Comparison of ENCODE assay signal across 23 cellular contexts in the genomic region with DNA sequence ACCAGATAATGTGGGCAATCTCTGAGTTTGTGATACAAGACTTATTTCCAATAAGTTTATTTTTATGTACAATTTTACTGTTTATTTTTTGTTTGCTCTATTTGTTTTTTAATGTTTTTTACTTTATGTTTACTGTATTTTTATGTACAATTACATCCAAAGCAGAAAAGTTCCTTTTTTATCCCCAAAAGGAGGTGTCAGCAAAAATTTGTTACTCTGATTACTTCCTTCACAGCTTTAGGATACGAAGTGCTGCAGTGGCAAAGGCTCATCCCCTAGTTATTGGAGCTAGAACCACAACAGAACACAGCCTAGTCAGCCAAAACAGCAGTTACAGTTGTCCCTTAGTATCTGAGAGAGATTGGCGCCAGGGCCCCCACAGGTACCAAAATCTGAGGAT. TPM values are rescaled to one million over a fixed set of nuclear protein-coding genes. Genes with fewer than 3 reads are reported as not detected.
A peak's percentile ranks its signal among the peaks of the same experiment; 100 is the strongest.
DNase-seq lines count a peak whose midpoint lies in the region; ATAC-seq, FAIRE-seq and TF ChIP-seq lines count a peak whose summit lies in the region.
"Had no signal": no experiment of that assay in that cellular context is flagged by ENCODE, and none has a peak within 500 bp of the region (broad histone marks: within the 10 kb centered on the region; RNA-seq: fewer than 3 reads in every experiment).

No MANE protein-coding gene starts in this region.

- peaks cover 36% of the 10 kb centered on the region for H3F3A ChIP-seq in smooth muscle cell (ENCODE audit: low read depth)

- ATAC-seq in activated T-cell treated with anti-CD3 and anti-CD28 coated beads, Interleukin-2, amount 50 U/mL, for 72 hours (replicated peaks in 1 of 2): no peak
- no peak for ATAC-seq in memory B cell (ENCODE audit: low read depth)
- ATAC-seq: CD8-positive, alpha-beta T cell had no signal

- CTCF ChIA-PET in RWPE1 (lab: Yijun Ruan, JAX): interaction anchor here (0.6 kb wide), 2 partner anchors 115 to 1617 kb away, joined by 3 to 4 read pairs; no protein-coding TSS in a partner anchor

- H3K27me3 ChIP-seq in astrocyte (ENCODE audit: insufficient read depth, low read length) (no peaks in the 10 kb centered on the region), smooth muscle cell (ENCODE audit: low read depth) (no peaks in the 10 kb centered on the region)
- H3K27me3 ChIP-seq: BE2C had no signal

- no peak overlapping the region for H3K4me3 Mint-ChIP-seq in activated T-cell treated with anti-CD3 and anti-CD28 coated beads, Interleukin-2, amount 50 U/mL, for 72 hours
- no peak overlapping the region for H3K4me3 Mint-ChIP-seq in astrocyte (ENCODE audit: unreplicated experiment)
- no peak overlapping the region for H3K4me3 Mint-ChIP-seq in memory B cell
- no peak overlapping the region for H3K4me3 Mint-ChIP-seq in glutamatergic neuron (ENCODE audit: unreplicated experiment)
- H3K4me3 Mint-ChIP-seq: CD8-positive, alpha-beta T cell; H9 had no signal

- no peak for FAIRE-seq in astrocyte (lab: Jason Lieb, UNC)
- FAIRE-seq: D721Med, G401.6, GM12891, HTR-8/SVneo had no signal

- peak overlapping the region; percentile 57 for H3K27ac Mint-ChIP-seq in activated T-cell treated with anti-CD3 and anti-CD28 coated beads, Interleukin-2, amount 50 U/mL, for 72 hours
- peak overlapping the region; percentile 18 for H3K27ac Mint-ChIP-seq in astrocyte (ENCODE audit: unreplicated experiment)
- peak overlapping the region; percentile 8 for H3K27ac Mint-ChIP-seq in memory B cell
- H3K27ac Mint-ChIP-seq in glutamatergic neuron (ENCODE audit: unreplicated experiment): no peak overlapping the region

- TF ChIP-seq CTCF in astrocyte (IDR thresholded peaks at IDR 0.05; ENCODE audit: insufficient read depth, low read depth, low read length): no peak
- no peak for TF ChIP-seq CTCF in smooth muscle cell (IDR thresholded peaks at IDR 0.05; ENCODE audit: borderline replicate concordance, insufficient read depth, poor library complexity, severe bottlenecking)
- TF ChIP-seq CTCF in glutamatergic neuron (IDR thresholded peaks at IDR 0.05; ENCODE audit: partially characterized antibody, unreplicated experiment): no peak
- no peak for TF ChIP-seq CTCF in RWPE1 (conservative IDR thresholded peaks at IDR 0.05; ENCODE audit: low read depth)

- H3K4me2 ChIP-seq in astrocyte (ENCODE audit: low read length) (no peak overlapping the region), smooth muscle cell (no peak overlapping the region)

- H3K27ac ChIP-seq in astrocyte (ENCODE audit: low read depth, low read length): no peak overlapping the region
- H3K27ac ChIP-seq in smooth muscle cell (ENCODE audit: low read depth): peak overlapping the region; percentile 88
- H3K27ac ChIP-seq in RWPE1: no peak overlapping the region
- H3K27ac ChIP-seq: C4-2B had no signal

- H3K36me3 ChIP-seq in astrocyte (ENCODE audit: insufficient read depth, low read length): peaks cover 16% of the 10 kb centered on the region
- H3K36me3 ChIP-seq in smooth muscle cell (ENCODE audit: low read depth): no peaks in the 10 kb centered on the region

- peaks cover 4 to 29% of the 10 kb centered on the region in 2 donors for H3K36me3 Mint-ChIP-seq in activated T-cell treated with anti-CD3 and anti-CD28 coated beads, Interleukin-2, amount 50 U/mL, for 72 hours (ENCODE audit: insufficient read depth in 2 of 2)
- H3K36me3 Mint-ChIP-seq in astrocyte (ENCODE audit: low read depth, unreplicated experiment) (peaks cover 14% of the 10 kb centered on the region), memory B cell (peaks cover 17% of the 10 kb centered on the region), glutamatergic neuron (ENCODE audit: unreplicated experiment) (no peaks in the 10 kb centered on the region)

- H3K4me1 ChIP-seq in astrocyte (ENCODE audit: insufficient read depth, low read length) (peaks cover 45% of the 10 kb centered on the region), smooth muscle cell (ENCODE audit: low read depth) (peaks cover 36% of the 10 kb centered on the region)

- no peaks in the 10 kb centered on the region for H3K9me3 ChIP-seq in astrocyte (ENCODE audit: insufficient read depth, low read depth, low read length)
- H3K9me3 ChIP-seq in smooth muscle cell (replicated peaks; ENCODE audit: low read depth): no peaks in the 10 kb centered on the region
- H3K9me3 ChIP-seq: BE2C had no signal

- H2AFZ ChIP-seq in astrocyte (ENCODE audit: low read depth, low read length) (no peak overlapping the region), smooth muscle cell (ENCODE audit: low read depth) (no peak overlapping the region)

- H3K9me3 Mint-ChIP-seq in activated T-cell treated with anti-CD3 and anti-CD28 coated beads, Interleukin-2, amount 50 U/mL, for 72 hours: no peaks in the 10 kb centered on the region
- H3K9me3 Mint-ChIP-seq in astrocyte (ENCODE audit: unreplicated experiment) (peaks cover 3% of the 10 kb centered on the region), memory B cell (no peaks in the 10 kb centered on the region), glutamatergic neuron (ENCODE audit: unreplicated experiment) (no peaks in the 10 kb centered on the region)
- H3K9me3 Mint-ChIP-seq: CD8-positive, alpha-beta T cell; H9 had no signal

- H3K9ac ChIP-seq in astrocyte (ENCODE audit: low read length) (no peak overlapping the region), smooth muscle cell (ENCODE audit: low read depth) (peak overlapping the region; percentile 35)

- peaks cover 9% of the 10 kb centered on the region for H3K4me1 Mint-ChIP-seq in activated T-cell treated with anti-CD3 and anti-CD28 coated beads, Interleukin-2, amount 50 U/mL, for 72 hours (ENCODE audit: low read depth)
- H3K4me1 Mint-ChIP-seq in astrocyte (ENCODE audit: low read depth, unreplicated experiment) (peaks cover 66% of the 10 kb centered on the region), memory B cell (peaks cover 10% of the 10 kb centered on the region), glutamatergic neuron (ENCODE audit: low read depth, unreplicated experiment) (peaks cover 2% of the 10 kb centered on the region)
- H3K4me1 Mint-ChIP-seq: H9 had no signal

- H3K79me2 ChIP-seq in astrocyte (ENCODE audit: insufficient read depth, low read length): peaks cover 44% of the 10 kb centered on the region
- H3K79me2 ChIP-seq in smooth muscle cell (ENCODE audit: low read depth): peaks cover 29% of the 10 kb centered on the region

- WGBS in smooth muscle cell (ENCODE audit: low lambda C conversion rate): 98% methylated on average over 2 of the region's 2 CpGs

- H3K4me3 ChIP-seq in astrocyte (ENCODE audit: insufficient read depth, low read depth, low read length) (no peak overlapping the region), smooth muscle cell (no peak overlapping the region)

- H4K20me1 ChIP-seq in astrocyte (ENCODE audit: insufficient read depth, low read length) (peaks cover 80% of the 10 kb centered on the region), smooth muscle cell (ENCODE audit: low read depth) (peaks cover 90% of the 10 kb centered on the region)

- no peaks in the 10 kb centered on the region for H3K27me3 Mint-ChIP-seq in activated T-cell treated with anti-CD3 and anti-CD28 coated beads, Interleukin-2, amount 50 U/mL, for 72 hours (ENCODE audit: low read depth)
- H3K27me3 Mint-ChIP-seq in astrocyte (ENCODE audit: low read depth, unreplicated experiment) (no peaks in the 10 kb centered on the region), memory B cell (no peaks in the 10 kb centered on the region), glutamatergic neuron (ENCODE audit: unreplicated experiment) (peaks cover 1% of the 10 kb centered on the region)

- POLR2A ChIA-PET in RWPE1 (lab: Yijun Ruan, JAX; ENCODE audit: low non-redundant PET): no interaction called here

- no peak for DNase-seq in activated T-cell treated with anti-CD3 and anti-CD28 coated beads, Interleukin-2, amount 50 U/mL, for 72 hours
- no peak for DNase-seq in activated T-cell treated with anti-CD3 and anti-CD28 coated beads for 4 hours
- DNase-seq in astrocyte (ENCODE audit: low read depth): no peak
- DNase-seq in memory B cell (ENCODE audit: low spot score in 2 of 2): no peak
- no peak for DNase-seq in smooth muscle cell (lab: John Stamatoyannopoulos, UW; ENCODE audit: unreplicated experiment)
- DNase-seq in glutamatergic neuron: no peak
- no peak for DNase-seq in SKM-1 (lab: John Stamatoyannopoulos, UW; ENCODE audit: unreplicated experiment)
- no peak for DNase-seq in RWPE1 (ENCODE audit: low spot score)
- DNase-seq: 8988T; ACHN; BE2C; CD8-positive, alpha-beta T cell; COR-L47; DMS153; DMS79 treated with DMSO at 0.1 percent for 48 hours; EL; GOT3; H9 had no signal

RNA-seq across cellular contexts. Expression of a gene that starts 35.7 kb away (rescaled TPM):
- 100 to 1,000 TPM; 190 to 194 TPM for total RNA-seq in activated T-cell treated with anti-CD3 and anti-CD28 coated beads, Interleukin-2, amount 50 U/mL, for 72 hours
- total RNA-seq in astrocyte (232 and 241 TPM in 2 replicates), smooth muscle cell (220 and 247 TPM in 2 replicates), glutamatergic neuron (ENCODE audit: unreplicated experiment) (271 TPM)
- polyA plus RNA-seq in smooth muscle cell: 125 and 148 TPM in 2 replicates

RNA-seq across cellular contexts. Expression of a gene that starts 47.0 kb away (rescaled TPM):
- 10 to 100 TPM; 12.7 to 15.4 TPM for total RNA-seq in activated T-cell treated with anti-CD3 and anti-CD28 coated beads, Interleukin-2, amount 50 U/mL, for 72 hours
- total RNA-seq in astrocyte (9.3 and 10.4 TPM in 2 replicates), smooth muscle cell (12.0 and 25.4 TPM in 2 replicates), glutamatergic neuron (ENCODE audit: unreplicated experiment) (40.9 TPM)
- polyA plus RNA-seq in smooth muscle cell: 17.5 and 17.8 TPM in 2 replicates
